Comparison of ENCODE assay signal across 16 cellular contexts in genomic region chr17:7711356-7711755, GRCh38. TPM values are rescaled to one million over a fixed set of nuclear protein-coding genes. Genes with fewer than 3 reads are reported as not detected.
DNase-seq lines count a peak whose midpoint lies in the region; ATAC-seq and TF ChIP-seq lines count a peak whose summit lies in the region.
"Had no signal": no experiment of that assay in that cellular context is flagged by ENCODE, and none has a peak within 500 bp of the region (broad histone marks: within the 10 kb centered on the region; RNA-seq: fewer than 3 reads in every experiment).

No MANE protein-coding gene starts in this region.

- H3K4me1 Mint-ChIP-seq in activated T-cell treated with anti-CD3 and anti-CD28 coated beads, Interleukin-2, amount 50 U/mL, for 72 hours (ENCODE audit: low read depth), result peaks cover 15% of the 10 kb centered on the region
- H3K4me1 Mint-ChIP-seq in dendritic cell treated with granulocyte-macrophage colony-stimulating factor and Interleukin-4, amounts not matched to agents 40 ng/mL and 50 ng/mL, for 4 days (ENCODE audit: low read depth), result peaks cover 32% of the 10 kb centered on the region

- H3K4me3 Mint-ChIP-seq in activated T-cell treated with anti-CD3 and anti-CD28 coated beads, Interleukin-2, amount 50 U/mL, for 72 hours, result no peak overlapping the region
- no peak overlapping the region for H3K4me3 Mint-ChIP-seq in dendritic cell treated with granulocyte-macrophage colony-stimulating factor and Interleukin-4, amounts not matched to agents 40 ng/mL and 50 ng/mL, for 4 days
- H3K4me3 Mint-ChIP-seq: activated naive CD8-positive, alpha-beta T cell treated with anti-CD3 and anti-CD28 coated beads, Interleukin-2, amount 50 U/mL, for 24 hours; T-cell had no signal

- ATAC-seq in activated T-cell treated with anti-CD3 and anti-CD28 coated beads, Interleukin-2, amount 50 U/mL, for 72 hours (replicated peaks in 1 of 2), result peak; percentile 35 to 38
- no peak for ATAC-seq in HG03521 (IDR thresholded peaks at IDR 0.05; ENCODE audit: unreplicated experiment)
- ATAC-seq: activated naive CD8-positive, alpha-beta T cell treated with anti-CD3 and anti-CD28 coated beads, Interleukin-2, amount 50 U/mL, for 24 hours; mucosa of descending colon had no signal

- intact Hi-C loops in dendritic cell treated with granulocyte-macrophage colony-stimulating factor and Interleukin-4, amounts not matched to agents 40 ng/mL and 50 ng/mL, for 4 days (cut with micrococcal nuclease), result no loop called here
- intact Hi-C loops in posterior vena cava (cut with DNase I) (no loop called here), uterus (cut with DNase I; ENCODE audit: low total_unique reads) (no loop called here)

- H3K9me3 Mint-ChIP-seq in activated T-cell treated with anti-CD3 and anti-CD28 coated beads, Interleukin-2, amount 50 U/mL, for 72 hours, result no peaks in the 10 kb centered on the region
- peaks cover 8% of the 10 kb centered on the region for H3K9me3 Mint-ChIP-seq in dendritic cell treated with granulocyte-macrophage colony-stimulating factor and Interleukin-4, amounts not matched to agents 40 ng/mL and 50 ng/mL, for 4 days
- H3K9me3 Mint-ChIP-seq: activated naive CD8-positive, alpha-beta T cell treated with anti-CD3 and anti-CD28 coated beads, Interleukin-2, amount 50 U/mL, for 24 hours; T-cell had no signal

- H2AFZ ChIP-seq in Karpas-422 (ENCODE audit: low read length), result no peak overlapping the region

- no peak for DNase-seq in activated T-cell treated with anti-CD3 and anti-CD28 coated beads, Interleukin-2, amount 50 U/mL, for 72 hours
- no peak for DNase-seq in activated T-cell treated with anti-CD3 and anti-CD28 coated beads, Interleukin-2, amount 50 U/mL, for 1 hour
- DNase-seq in Karpas-422 (peak; percentile 61), posterior vena cava (ENCODE audit: low spot score) (peak; percentile 22), uterus (no peak), DMS153 (lab: John Stamatoyannopoulos, UW) (no peak)
- DNase-seq: activated CD4-positive, alpha-beta T cell treated with anti-CD3 and anti-CD28 coated beads, Interleukin-2, amount 50 U/mL, for 4 hours; activated naive CD8-positive, alpha-beta T cell treated with anti-CD3 and anti-CD28 coated beads, Interleukin-2, amount 50 U/mL, for 24 hours; CD8-positive, alpha-beta memory T cell; effector CD4-positive, alpha-beta T cell; hippocampal formation; mucosa of descending colon; MV-4-11; T-cell had no signal

- H3K4me3 ChIP-seq in Karpas-422 (ENCODE audit: low read length), result no peak overlapping the region
- no peak overlapping the region for H3K4me3 ChIP-seq in uterus
- H3K4me3 ChIP-seq: mucosa of descending colon had no signal

- no peaks in the 10 kb centered on the region for H4K20me1 ChIP-seq in Karpas-422 (ENCODE audit: insufficient read depth, low read depth, low read length)

- H3K9me3 ChIP-seq in Karpas-422 (ENCODE audit: low read length) (no peaks in the 10 kb centered on the region), uterus (no peaks in the 10 kb centered on the region)
- H3K9me3 ChIP-seq: mucosa of descending colon had no signal

- H3K27me3 Mint-ChIP-seq in activated T-cell treated with anti-CD3 and anti-CD28 coated beads, Interleukin-2, amount 50 U/mL, for 72 hours (ENCODE audit: low read depth), result peaks cover 66% of the 10 kb centered on the region
- peaks cover 75% of the 10 kb centered on the region for H3K27me3 Mint-ChIP-seq in dendritic cell treated with granulocyte-macrophage colony-stimulating factor and Interleukin-4, amounts not matched to agents 40 ng/mL and 50 ng/mL, for 4 days

- no peak for TF ChIP-seq CTCF in uterus (IDR thresholded peaks at IDR 0.05)

- H3K9ac ChIP-seq in Karpas-422 (ENCODE audit: low read length), result no peak overlapping the region

- no peaks in the 10 kb centered on the region for H3K36me3 ChIP-seq in Karpas-422 (ENCODE audit: insufficient read depth, low read length)
- H3K36me3 ChIP-seq in uterus, result no peaks in the 10 kb centered on the region

- H3K9me2 ChIP-seq in Karpas-422 (replicated peaks; ENCODE audit: insufficient read depth, low read length), result no peaks in the 10 kb centered on the region

- H3K27ac ChIP-seq in Karpas-422 (ENCODE audit: low read length) (no peak overlapping the region), uterus (no peak overlapping the region)

- no peaks in the 10 kb centered on the region for H3K36me3 Mint-ChIP-seq in activated T-cell treated with anti-CD3 and anti-CD28 coated beads, Interleukin-2, amount 50 U/mL, for 72 hours (ENCODE audit: insufficient read depth in 2 of 2)
- no peaks in the 10 kb centered on the region for H3K36me3 Mint-ChIP-seq in dendritic cell treated with granulocyte-macrophage colony-stimulating factor and Interleukin-4, amounts not matched to agents 40 ng/mL and 50 ng/mL, for 4 days (ENCODE audit: low read depth)
- H3K36me3 Mint-ChIP-seq: CD8-positive, alpha-beta memory T cell; T-cell had no signal

- H3K79me2 ChIP-seq in Karpas-422 (ENCODE audit: low read length), result no peaks in the 10 kb centered on the region

- H3K4me2 ChIP-seq in Karpas-422 (ENCODE audit: low read depth, low read length, poor library complexity, severe bottlenecking), result no peak overlapping the region

- peaks cover 10% of the 10 kb centered on the region for H3K4me1 ChIP-seq in Karpas-422 (ENCODE audit: low read length)
- peaks cover 0 to under 1% of the 10 kb centered on the region in 2 donors for H3K4me1 ChIP-seq in uterus

- H3K27me3 ChIP-seq in Karpas-422 (ENCODE audit: low read length) (no peaks in the 10 kb centered on the region), uterus (no peaks in the 10 kb centered on the region)

- TF ChIP-seq POLR2A in uterus (IDR thresholded peaks at IDR 0.05), result no peak

- no peak overlapping the region for H3K27ac Mint-ChIP-seq in activated T-cell treated with anti-CD3 and anti-CD28 coated beads, Interleukin-2, amount 50 U/mL, for 72 hours
- peak overlapping the region; percentile 58 for H3K27ac Mint-ChIP-seq in dendritic cell treated with granulocyte-macrophage colony-stimulating factor and Interleukin-4, amounts not matched to agents 40 ng/mL and 50 ng/mL, for 4 days
- H3K27ac Mint-ChIP-seq: activated naive CD8-positive, alpha-beta T cell treated with anti-CD3 and anti-CD28 coated beads, Interleukin-2, amount 50 U/mL, for 24 hours; T-cell had no signal

RNA-seq across cellular contexts. Expression of gene DNAH2, which starts 6.2 kb away (rescaled TPM):
- total RNA-seq in activated T-cell treated with anti-CD3 and anti-CD28 coated beads, Interleukin-2, amount 50 U/mL, for 72 hours, result under 1 TPM; 0.05 to 0.07 TPM
- total RNA-seq in Karpas-422 (2014; rRNA removed; shearing (Covaris generic); ENCODE audit: low replicate concordance), result not detected in 2 replicates
- total RNA-seq in posterior vena cava, result 1 to 10 TPM in 1 of 2 donors, under 1 TPM in 1; 0.19 to 1.3 TPM
- total RNA-seq in uterus, result 1 to 10 TPM in 1 of 4 donors, under 1 TPM in 3; under 0.01 to 1.4 (median 0.48) TPM
- total RNA-seq: CD8-positive, alpha-beta memory T cell; T-cell had no signal

RNA-seq across cellular contexts. Expression of gene EFNB3, which starts 6.4 kb away (rescaled TPM):
- total RNA-seq in activated T-cell treated with anti-CD3 and anti-CD28 coated beads, Interleukin-2, amount 50 U/mL, for 72 hours, result not detected
- not detected in 2 replicates for total RNA-seq in Karpas-422 (2014; rRNA removed; shearing (Covaris generic); ENCODE audit: low replicate concordance)
- under 1 TPM; 0.19 to 0.42 TPM for total RNA-seq in posterior vena cava
- total RNA-seq in uterus, result 10 to 100 TPM in 2 of 4 donors, under 1 TPM in 2; 0.26 to 13.1 (median 5.6) TPM
- total RNA-seq: CD8-positive, alpha-beta memory T cell had no signal

RNA-seq across cellular contexts. Expression of gene WRAP53, which starts 23.1 kb away (rescaled TPM):
- 10 to 100 TPM; 19.0 to 26.7 TPM for total RNA-seq in activated T-cell treated with anti-CD3 and anti-CD28 coated beads, Interleukin-2, amount 50 U/mL, for 72 hours
- total RNA-seq in Karpas-422 (2014; rRNA removed; shearing (Covaris generic); ENCODE audit: low replicate concordance), result 10.4 and 19.0 TPM in 2 replicates
- total RNA-seq in posterior vena cava (1 to 10 TPM; 4.8 to 5.0 TPM), uterus (1 to 10 TPM; 1.0 to 8.8 (median 6.2) TPM)

RNA-seq across cellular contexts. Expression of gene TP53, which starts 24.1 kb away (rescaled TPM):
- 100 to 1,000 TPM; 183 to 189 TPM for total RNA-seq in activated T-cell treated with anti-CD3 and anti-CD28 coated beads, Interleukin-2, amount 50 U/mL, for 72 hours
- 11.0 and 14.0 TPM in 2 replicates for total RNA-seq in Karpas-422 (2014; rRNA removed; shearing (Covaris generic); ENCODE audit: low replicate concordance)
- total RNA-seq in posterior vena cava, result 10 to 100 TPM; 30.6 to 37.3 TPM
- 10 to 100 TPM in 3 of 4 donors, 1 to 10 TPM in 1; 5.9 to 58.3 (median 30.7) TPM for total RNA-seq in uterus

Comparison
In these comparisons a context has a peak if more than half of its experiments do, and no peak if none do; other contexts are left out.
1. DNase-seq: peak in Karpas-422 (single experiment) and posterior vena cava (single experiment); none in activated T-cell treated with anti-CD3 and anti-CD28 coated beads, Interleukin-2, amount 50 U/mL, for 72 hours (0 of 2), activated T-cell treated with anti-CD3 and anti-CD28 coated beads, Interleukin-2, amount 50 U/mL, for 1 hour (single experiment), uterus (0 of 2) and DMS153 (single experiment).